ENCODE assay signal across 1 cellular context in genomic region chr13:46372071-46372470, GRCh38.
TF ChIP-seq lines count a peak whose summit lies in the region.

No MANE protein-coding gene starts in this region.

TF ChIP-seq in GM12878, 131 proteins besides CTCF, POLR2A, EP300 and RAD21:
- no peak for TF ChIP-seq KLF5 (IDR thresholded peaks at IDR 0.05; ENCODE audit: partially characterized antibody)
